8 cellular contexts compared by ENCODE assay signal in the genomic region with DNA sequence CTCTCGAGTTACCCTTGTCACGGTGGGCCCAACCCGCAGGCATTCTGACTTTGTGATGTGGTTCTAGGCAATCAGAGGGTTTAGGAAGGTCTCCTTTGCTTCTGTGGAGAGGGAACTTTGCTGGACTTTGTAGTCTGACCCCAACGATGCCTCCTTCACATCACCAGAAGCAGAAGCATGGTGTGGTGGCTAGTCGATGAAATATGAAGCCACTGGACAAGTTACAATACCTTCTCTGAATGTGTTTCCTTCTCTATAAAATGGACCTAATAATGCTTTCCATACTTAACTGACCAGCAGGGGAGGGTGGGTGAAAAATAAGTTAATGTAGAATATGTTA. TPM values are rescaled to one million over a fixed set of nuclear protein-coding genes. Genes with fewer than 3 reads are reported as not detected.
A peak's percentile ranks its signal among the peaks of the same experiment; 100 is the strongest.
DNase-seq lines count a peak whose midpoint lies in the region; ATAC-seq, FAIRE-seq and TF ChIP-seq lines count a peak whose summit lies in the region.

No MANE protein-coding gene starts in this region.

- no peak for FAIRE-seq in A549 (lab: Jason Lieb, UNC)

- H3K4me1 ChIP-seq in A549, result peaks cover 6% of the 10 kb centered on the region; the same call in 2 of the 3 replicates
- H3K4me1 ChIP-seq in HUES6 (ENCODE audit: control insufficient read depth, insufficient read depth, low read length), result 0 out of 2 replicates have a peak, but pooled peaks cover 3% of the 10 kb centered on the region
- H3K4me1 ChIP-seq in mucosa of stomach (ENCODE audit: control insufficient read depth, insufficient read depth, low read length), result peaks cover 7% of the 10 kb centered on the region

- H3K4me2 ChIP-seq in A549, result peak overlapping the region; percentile 89

- CTCF ChIA-PET in A549 (lab: Yijun Ruan, JAX), result interaction anchor here (0.9 to 2.3 kb wide), 3 partner anchors 8 to 308 kb away, joined by 3 to 12 read pairs (median 5); no protein-coding TSS in a partner anchor

- peak in 1 of 2 experiments; percentile 24 for DNase-seq in A549 (ENCODE audit: low read depth in 1 of 2, low spot score in 1 of 2)
- no peak for DNase-seq in dorsolateral prefrontal cortex
- DNase-seq in NCI-H446 treated with DMSO at 0.1 percent for 48 hours (lab: John Stamatoyannopoulos, UW), result no peak

- 14% methylated on average over 5 of the region's 5 CpGs for WGBS in A549 (ENCODE audit: missing lambda C conversion rate)

- POLR2A ChIA-PET in A549 (lab: Yijun Ruan, JAX), result no interaction called here

- H3K4me3 ChIP-seq in A549 (peak overlapping the region; percentile 87), HUES6 (ENCODE audit: low read depth, low read length) (peak overlapping the region; percentile 87), dorsolateral prefrontal cortex (peak overlapping the region; percentile 48 to 97 (median 78)), mucosa of stomach (ENCODE audit: low read length) (peak overlapping the region; percentile 85)

- TF ChIP-seq EP300 in A549 (IDR thresholded peaks at IDR 0.05), result no peak

- no peak for TF ChIP-seq POLR2A in A549 (IDR thresholded peaks at IDR 0.05; ENCODE audit: low read length)

- TF ChIP-seq CTCF in A549 (IDR thresholded peaks at IDR 0.05) (no peak), dorsolateral prefrontal cortex (IDR thresholded peaks at IDR 0.05 in 54 of 56, conservative IDR thresholded peaks at IDR 0.05 in 2 of 56; ENCODE audit: low read depth in 1 of 56, partially characterized antibody in 56 of 56) (no peak)

- ATAC-seq in A549 (peak; percentile 16 to 20), GM19324 (IDR thresholded peaks at IDR 0.05; ENCODE audit: low FRiP score, unreplicated experiment) (no peak), GM18498 (IDR thresholded peaks at IDR 0.05; ENCODE audit: unreplicated experiment) (no peak), GM21515 (IDR thresholded peaks at IDR 0.05; ENCODE audit: unreplicated experiment) (no peak)

- H3K9me3 ChIP-seq in A549, result no peaks in the 10 kb centered on the region
- no peaks in the 10 kb centered on the region for H3K9me3 ChIP-seq in HUES6 (ENCODE audit: control insufficient read depth, insufficient read depth, low read depth, low read length)
- no peaks in the 10 kb centered on the region for H3K9me3 ChIP-seq in mucosa of stomach (ENCODE audit: control insufficient read depth, low read length)

- H3K36me3 ChIP-seq in HUES6 (ENCODE audit: control insufficient read depth, insufficient read depth, low read length) (no peaks in the 10 kb centered on the region), mucosa of stomach (ENCODE audit: control insufficient read depth, insufficient read depth, low read length) (no peaks in the 10 kb centered on the region)

- H3K9ac ChIP-seq in HUES6 (ENCODE audit: low read length) (peak overlapping the region; percentile 58), mucosa of stomach (ENCODE audit: low read length) (peak overlapping the region; percentile 73)

- H3K27ac ChIP-seq in A549, result peak overlapping the region; percentile 58 to 76
- H3K27ac ChIP-seq in HUES6 (ENCODE audit: low read depth, low read length), result no peak overlapping the region
- peak overlapping the region in 5 of 59 donors; percentile 17 to 69 (median 65) for H3K27ac ChIP-seq in dorsolateral prefrontal cortex

- peaks cover 49% of the 10 kb centered on the region for H3K27me3 ChIP-seq in HUES6 (ENCODE audit: control insufficient read depth, insufficient read depth, low read length)
- no peaks in the 10 kb centered on the region for H3K27me3 ChIP-seq in dorsolateral prefrontal cortex
- no peaks in the 10 kb centered on the region for H3K27me3 ChIP-seq in mucosa of stomach (ENCODE audit: control insufficient read depth, insufficient read depth, low read length)

- no peak for TF ChIP-seq RAD21 in A549 (conservative IDR thresholded peaks at IDR 0.05 in 1 of 2, IDR thresholded peaks at IDR 0.05 in 1 of 2)

- intact Hi-C loops in dorsolateral prefrontal cortex (cut with DNase I), result no loop called here

TF ChIP-seq in A549, 52 proteins besides CTCF, POLR2A, EP300 and RAD21:
- no peak for TF ChIP-seq E2F6 (IDR thresholded peaks at IDR 0.05; ENCODE audit: borderline replicate concordance, low read depth)
- no peak for TF ChIP-seq SMC3 (IDR thresholded peaks at IDR 0.05)
- no peak for TF ChIP-seq HOXB5 (CRISPR knock-in tag; IDR thresholded peaks at IDR 0.05)
- TF ChIP-seq, protein P1, sequence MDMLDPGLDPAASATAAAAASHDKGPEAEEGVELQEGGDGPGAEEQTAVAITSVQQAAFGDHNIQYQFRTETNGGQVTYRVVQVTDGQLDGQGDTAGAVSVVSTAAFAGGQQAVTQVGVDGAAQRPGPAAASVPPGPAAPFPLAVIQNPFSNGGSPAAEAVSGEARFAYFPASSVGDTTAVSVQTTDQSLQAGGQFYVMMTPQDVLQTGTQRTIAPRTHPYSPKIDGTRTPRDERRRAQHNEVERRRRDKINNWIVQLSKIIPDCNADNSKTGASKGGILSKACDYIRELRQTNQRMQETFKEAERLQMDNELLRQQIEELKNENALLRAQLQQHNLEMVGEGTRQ (IDR thresholded peaks at IDR 0.05), result no peak
- no peak for TF ChIP-seq NPAS2 (CRISPR knock-in tag; IDR thresholded peaks at IDR 0.05; ENCODE audit: borderline replicate concordance)
- no peak for TF ChIP-seq TP53 (CRISPR knock-in tag; IDR thresholded peaks at IDR 0.05)
- TF ChIP-seq KDM5A (IDR thresholded peaks at IDR 0.05), result no peak
- TF ChIP-seq RARB (CRISPR knock-in tag; IDR thresholded peaks at IDR 0.05), result no peak
- no peak for TF ChIP-seq CEBPB (IDR thresholded peaks at IDR 0.05)
- TF ChIP-seq MAZ (IDR thresholded peaks at IDR 0.05; ENCODE audit: borderline replicate concordance, low read depth, low read length), result no peak
- TF ChIP-seq FOSB (CRISPR knock-in tag; IDR thresholded peaks at IDR 0.05), result no peak
- no peak for TF ChIP-seq ATOH8 (CRISPR knock-in tag; IDR thresholded peaks at IDR 0.05; ENCODE audit: low read depth)
- TF ChIP-seq HOXA7 (CRISPR knock-in tag; IDR thresholded peaks at IDR 0.05), result no peak
- TF ChIP-seq EHMT2 (IDR thresholded peaks at IDR 0.05; ENCODE audit: low read depth), result no peak
- TF ChIP-seq SREBF2 (IDR thresholded peaks at IDR 0.05), result no peak
- no peak for TF ChIP-seq CHD4 (IDR thresholded peaks at IDR 0.05; ENCODE audit: borderline replicate concordance)
- no peak for TF ChIP-seq GATA3 (IDR thresholded peaks at IDR 0.05; ENCODE audit: borderline replicate concordance)
- no peak for TF ChIP-seq RFX5 (IDR thresholded peaks at IDR 0.05)

RNA-seq across cellular contexts. Expression of gene SPEF2, which starts 0.6 kb away (rescaled TPM):
- polyA plus RNA-seq in A549 (2011; rRNA removed), result 6.2 and 8.7 TPM in 2 replicates
- polyA plus RNA-seq in A549 (2012; cell fraction: cytosol; rRNA removed), result 0.82 and 1.0 TPM in 2 replicates
- 1.6 and 2.1 TPM in 2 replicates for polyA plus RNA-seq in A549 (2012; cell fraction: nucleus; rRNA removed)
- 1.9 to 3.2 TPM (median 2.2 TPM) in 3 replicates for polyA plus RNA-seq in A549 (2017; fragmentation: RNase III; extraction: RNeasy Plus Mini Kit Qiagen cat#74134 plus additional on column Dnase treatment)
- 3.0 and 4.0 TPM in 2 replicates for polyA minus RNA-seq in A549 (2011; rRNA and poly(A)+ RNA removed)
- 10 to 100 TPM; 12.4 to 35.5 (median 23.3) TPM for total RNA-seq in dorsolateral prefrontal cortex

Comparison
In these comparisons a context has a peak if more than half of its experiments do, and no peak if none do; other contexts are left out.
1. ATAC-seq: peak in A549 (2 of 2); none in GM19324 (single experiment), GM18498 (single experiment) and GM21515 (single experiment).
2. Peak in every context shown above with its lines, with median percentiles within 50 percentile points of each other: H3K4me3 ChIP-seq.